ENCODE assay signal across 8 cellular contexts in the genomic region with DNA sequence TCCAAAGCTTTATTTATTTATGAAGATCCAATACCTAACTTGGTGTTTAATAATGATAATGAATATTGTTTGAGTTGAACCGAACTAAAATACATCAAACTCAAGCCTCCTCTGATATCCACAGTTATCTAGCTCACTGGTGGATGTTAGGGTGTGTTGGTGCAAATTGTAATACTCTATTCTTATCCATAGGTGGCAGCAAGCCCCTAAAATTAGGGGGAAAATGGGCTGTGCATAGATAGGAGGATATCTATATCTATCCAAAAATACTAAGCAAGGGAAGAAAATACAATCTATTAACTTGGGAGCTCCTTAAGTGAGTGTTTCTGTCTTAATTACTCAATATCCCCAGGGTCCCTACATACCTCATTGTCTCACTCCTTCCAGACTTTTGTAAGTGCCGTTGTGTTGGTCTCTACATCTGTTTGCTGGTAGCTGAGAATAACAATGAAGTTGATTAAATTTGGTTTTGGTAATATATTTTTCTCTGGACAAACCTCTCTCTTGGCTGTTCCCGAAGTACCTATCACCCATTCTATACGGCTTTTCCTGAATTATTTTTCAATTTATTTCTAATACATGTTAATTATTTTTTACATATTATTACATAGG. TPM values are rescaled to one million over a fixed set of nuclear protein-coding genes. Genes with fewer than 3 reads are reported as not detected.
DNase-seq lines count a peak whose midpoint lies in the region; TF ChIP-seq lines count a peak whose summit lies in the region.

No MANE protein-coding gene starts in this region.

- H3K9me3 Mint-ChIP-seq in MCF 10A (ENCODE audit: unreplicated experiment) = no peaks in the 10 kb centered on the region
- H3K9me3 Mint-ChIP-seq in activated CD4-positive, alpha-beta memory T cell treated with anti-CD3 and anti-CD28 coated beads, Interleukin-2, amount 10 ng/mL, durations not matched to agents 7 days and 5 days = no peaks in the 10 kb centered on the region

- TF ChIP-seq POLR2A in breast epithelium (IDR thresholded peaks at IDR 0.05) = no peak

- H3K4me1 ChIP-seq in breast epithelium (no peaks in the 10 kb centered on the region), GM23248 (ENCODE audit: insufficient read depth) (no peaks in the 10 kb centered on the region), OCI-LY1 (ENCODE audit: insufficient read depth, low read length, severe bottlenecking) (no peaks in the 10 kb centered on the region)

- no peak overlapping the region for H3K9ac ChIP-seq in GM23248
- no peak overlapping the region for H3K9ac ChIP-seq in OCI-LY1 (ENCODE audit: low read length)

- H3K27ac Mint-ChIP-seq in MCF 10A (ENCODE audit: low read depth, unreplicated experiment) = no peak overlapping the region
- H3K27ac Mint-ChIP-seq in activated CD4-positive, alpha-beta memory T cell treated with anti-CD3 and anti-CD28 coated beads, Interleukin-2, amount 10 ng/mL, durations not matched to agents 7 days and 5 days = no peak overlapping the region

- 8 to 11% methylated on average over 4 of the region's 4 CpGs for WGBS in GM23248 (ENCODE audit: low coverage in 1 of 2, low lambda C conversion rate in 2 of 2, missing lambda C conversion rate in 2 of 2), 2 experiments

- peak; percentile 72 for TF ChIP-seq CTCF in MCF 10A (IDR thresholded peaks at IDR 0.05; ENCODE audit: unreplicated experiment)
- peak in 1 of 3 donors; percentile 56 for TF ChIP-seq CTCF in breast epithelium (IDR thresholded peaks at IDR 0.05)
- peak; percentile 73 for TF ChIP-seq CTCF in OCI-LY1 (IDR thresholded peaks at IDR 0.05; ENCODE audit: low read length)
- TF ChIP-seq CTCF in dorsolateral prefrontal cortex (IDR thresholded peaks at IDR 0.05 in 54 of 56, conservative IDR thresholded peaks at IDR 0.05 in 2 of 56; ENCODE audit: low read depth in 1 of 56, partially characterized antibody in 56 of 56) = peak in 54 of 56 donors; percentile 38 to 77 (median 62)

- H3K9me3 ChIP-seq in breast epithelium (no peaks in the 10 kb centered on the region), GM23248 (ENCODE audit: low read depth) (no peaks in the 10 kb centered on the region), OCI-LY1 (ENCODE audit: low read length) (no peaks in the 10 kb centered on the region)

- H3K27me3 Mint-ChIP-seq in MCF 10A (ENCODE audit: insufficient read depth, unreplicated experiment) = no peaks in the 10 kb centered on the region
- H3K27me3 Mint-ChIP-seq in activated CD4-positive, alpha-beta memory T cell treated with anti-CD3 and anti-CD28 coated beads, Interleukin-2, amount 10 ng/mL, durations not matched to agents 7 days and 5 days = peaks cover 8% of the 10 kb centered on the region

- H3F3A ChIP-seq in GM23248 (ENCODE audit: insufficient read depth) (no peaks in the 10 kb centered on the region), OCI-LY1 (ENCODE audit: insufficient read depth, low read length) (no peaks in the 10 kb centered on the region)

- DNase-seq in MCF 10A (ENCODE audit: unreplicated experiment) (peak; percentile 62), breast epithelium (ENCODE audit: low spot score in 2 of 2) (no peak), GM23248 (peak; percentile 66), HuH-7.5 (ENCODE audit: low spot score) (peak; percentile 23), dorsolateral prefrontal cortex (no peak), myocyte (ENCODE audit: low read depth) (peak; percentile 74)
- DNase-seq in activated CD4-positive, alpha-beta memory T cell treated with anti-CD3 and anti-CD28 coated beads, Interleukin-2, amount 10 ng/mL, durations not matched to agents 7 days and 5 days = no peak

- H3K4me2 ChIP-seq in GM23248 (ENCODE audit: unreplicated experiment) (no peak overlapping the region), OCI-LY1 (ENCODE audit: low read length) (no peak overlapping the region)

- intact Hi-C loops in MCF 10A (cut with micrococcal nuclease) = loop anchor here (1.0 to 2.0 kb wide), 3 partner anchors 32 to 70 kb away; no protein-coding TSS in a partner anchor
- intact Hi-C loops in breast epithelium (cut with DNase I; ENCODE audit: low total_unique reads) = no loop called here
- intact Hi-C loops in dorsolateral prefrontal cortex (cut with DNase I) = no loop called here

- H3K4me3 ChIP-seq in breast epithelium (no peak overlapping the region), GM23248 (no peak overlapping the region), OCI-LY1 (ENCODE audit: low read depth, low read length, poor library complexity, severe bottlenecking) (no peak overlapping the region), dorsolateral prefrontal cortex (no peak overlapping the region)

- POLR2A ChIA-PET in MCF 10A (lab: Yijun Ruan, JAX) = interaction anchor here (0.5 to 2.8 kb wide), 3 partner anchors 32 to 1218 kb away, joined by 3 to 10 read pairs (median 3); no protein-coding TSS in a partner anchor
- POLR2A ChIA-PET in activated CD4-positive, alpha-beta memory T cell treated with anti-CD3 and anti-CD28 coated beads, Interleukin-2, amount 10 ng/mL, durations not matched to agents 7 days and 5 days (lab: Charles Lee) = no interaction called here

- no TSS peak for BruUV-seq in MCF 10A (replicated peaks; lab: Mats Ljungman, UMichigan)

- no peaks in the 10 kb centered on the region for H3K4me1 Mint-ChIP-seq in MCF 10A (ENCODE audit: insufficient read depth, unreplicated experiment)
- no peaks in the 10 kb centered on the region for H3K4me1 Mint-ChIP-seq in activated CD4-positive, alpha-beta memory T cell treated with anti-CD3 and anti-CD28 coated beads, Interleukin-2, amount 10 ng/mL, durations not matched to agents 7 days and 5 days

- H4K20me1 ChIP-seq in GM23248 (ENCODE audit: insufficient read depth) (no peaks in the 10 kb centered on the region), OCI-LY1 (ENCODE audit: insufficient read depth, low read length) (no peaks in the 10 kb centered on the region)

- H3K36me3 ChIP-seq in breast epithelium = no peaks in the 10 kb centered on the region
- no peaks in the 10 kb centered on the region for H3K36me3 ChIP-seq in GM23248 (ENCODE audit: low read depth)
- no peaks in the 10 kb centered on the region for H3K36me3 ChIP-seq in OCI-LY1 (ENCODE audit: insufficient read depth, low read length)

- H3K36me3 Mint-ChIP-seq in MCF 10A (ENCODE audit: insufficient read depth, unreplicated experiment) = no peaks in the 10 kb centered on the region
- H3K36me3 Mint-ChIP-seq in activated CD4-positive, alpha-beta memory T cell treated with anti-CD3 and anti-CD28 coated beads, Interleukin-2, amount 10 ng/mL, durations not matched to agents 7 days and 5 days (ENCODE audit: low read depth) = no peaks in the 10 kb centered on the region

- no peak overlapping the region for H3K4me3 Mint-ChIP-seq in MCF 10A (ENCODE audit: unreplicated experiment)
- H3K4me3 Mint-ChIP-seq in activated CD4-positive, alpha-beta memory T cell treated with anti-CD3 and anti-CD28 coated beads, Interleukin-2, amount 10 ng/mL, durations not matched to agents 7 days and 5 days = no peak overlapping the region

- H3K79me2 ChIP-seq in GM23248 (ENCODE audit: insufficient read depth) (no peaks in the 10 kb centered on the region), OCI-LY1 (ENCODE audit: insufficient read depth, low read length) (no peaks in the 10 kb centered on the region)

- H3K27ac ChIP-seq in breast epithelium = no peak overlapping the region
- H3K27ac ChIP-seq in GM23248 = no peak overlapping the region
- H3K27ac ChIP-seq in OCI-LY1 (ENCODE audit: low read depth, low read length, poor library complexity, severe bottlenecking) = no peak overlapping the region
- H3K27ac ChIP-seq in dorsolateral prefrontal cortex = no peak overlapping the region

- H3K9me2 ChIP-seq in GM23248 (ENCODE audit: insufficient read depth) (no peaks in the 10 kb centered on the region), OCI-LY1 (ENCODE audit: low read depth, low read length) (no peaks in the 10 kb centered on the region)

- H3K27me3 ChIP-seq in breast epithelium (no peaks in the 10 kb centered on the region), GM23248 (replicated peaks; ENCODE audit: insufficient read depth) (no peaks in the 10 kb centered on the region; the same call in 1 of the 2 replicates), OCI-LY1 (ENCODE audit: insufficient read depth, low read length) (no peaks in the 10 kb centered on the region), dorsolateral prefrontal cortex (peaks cover 0 to 4% (median 0%) of the 10 kb centered on the region in 45 donors)

- in situ Hi-C loops in GM23248 (cut with MboI) = no loop called here

- CTCF ChIA-PET in MCF 10A (lab: Yijun Ruan, JAX) = interaction anchor here (0.5 to 7.1 kb wide), 48 partner anchors 8 to 1879 kb away, joined by 3 to 125 read pairs (median 5); partner anchors contain the start of genes THSD7A and VWDE
- CTCF ChIA-PET in activated CD4-positive, alpha-beta memory T cell treated with anti-CD3 and anti-CD28 coated beads, Interleukin-2, amount 10 ng/mL, durations not matched to agents 7 days and 5 days (lab: Charles Lee) = interaction anchor here (0.6 to 4.0 kb wide), 20 partner anchors 9 to 375 kb away, joined by 3 to 43 read pairs (median 4); a partner anchor contains a TSS

- H2AFZ ChIP-seq in GM23248 (no peak overlapping the region), OCI-LY1 (ENCODE audit: low read length) (no peak overlapping the region)

RNA-seq across cellular contexts. Expression of gene VWDE, which starts 55.0 kb away (rescaled TPM):
- total RNA-seq in MCF 10A (2022) (3.0 and 3.1 TPM in 2 replicates), breast epithelium (10 to 100 TPM in 1 of 3 donors, 1 to 10 TPM in 1, not detected in 1; 8.8 to 17.0 TPM), dorsolateral prefrontal cortex (1 to 10 TPM in 115 of 120 experiments, under 1 TPM in 5; 0.31 to 6.3 (median 2.7) TPM), myocyte (not detected in 2 replicates)
- total RNA-seq in GM23248 (2014; rRNA removed; shearing (Covaris generic)) = not detected in 2 replicates
- polyA plus RNA-seq in GM23248 (2016; fragmentation: Nextera tagmentation; extraction: Ambion mirVana) = 0.05 TPM in 1 of 2 replicates, not detected in the other
- polyA plus RNA-seq in myocyte (2012) = not detected
- total RNA-seq in activated CD4-positive, alpha-beta memory T cell treated with anti-CD3 and anti-CD28 coated beads, Interleukin-2, amount 10 ng/mL, durations not matched to agents 7 days and 5 days = 1 to 10 TPM; 5.2 to 6.6 TPM

Comparison
In these comparisons a context has a peak if more than half of its experiments do, and no peak if none do; other contexts are left out.
1. DNase-seq: peak in MCF 10A (single experiment), GM23248 (single experiment), HuH-7.5 (single experiment) and myocyte (single experiment); none in breast epithelium (0 of 2), dorsolateral prefrontal cortex (0 of 10) and activated CD4-positive, alpha-beta memory T cell treated with anti-CD3 and anti-CD28 coated beads, Interleukin-2, amount 10 ng/mL, durations not matched to agents 7 days and 5 days (single experiment).